In genomic region chr11:22193348-22194051, GRCh38 we compare ENCODE assay signal across 8 cellular contexts. TPM values are rescaled to one million over a fixed set of nuclear protein-coding genes. Genes with fewer than 3 reads are reported as not detected.
DNase-seq lines count a peak whose midpoint lies in the region; ATAC-seq and TF ChIP-seq lines count a peak whose summit lies in the region.

No MANE protein-coding gene starts in this region.

- no peak overlapping the region for H3K9ac ChIP-seq in parathyroid adenoma

- H3K4me1 Mint-ChIP-seq in MCF 10A (ENCODE audit: insufficient read depth, unreplicated experiment): no peaks in the 10 kb centered on the region

- BruUV-seq in MCF 10A (replicated peaks; lab: Mats Ljungman, UMichigan): no TSS peak

- no peak overlapping the region for H3K4me3 Mint-ChIP-seq in MCF 10A (ENCODE audit: unreplicated experiment)

- peaks cover 2% of the 10 kb centered on the region for H3K4me1 ChIP-seq in parathyroid adenoma

- intact Hi-C loops in MCF 10A (cut with micrococcal nuclease) (no loop called here), left ventricle myocardium superior (cut with micrococcal nuclease) (no loop called here)

- no peak for TF ChIP-seq CTCF in MCF 10A (IDR thresholded peaks at IDR 0.05; ENCODE audit: unreplicated experiment)
- TF ChIP-seq CTCF in WERI-Rb-1 (IDR thresholded peaks at IDR 0.05; ENCODE audit: low read depth, low read length): no peak
- TF ChIP-seq CTCF in parathyroid adenoma (IDR thresholded peaks at IDR 0.05): no peak

- ATAC-seq in HG03045 (IDR thresholded peaks at IDR 0.05; ENCODE audit: unreplicated experiment) (peak; percentile 45), left ventricle myocardium superior (peak; percentile 59)

- no peaks in the 10 kb centered on the region for H3K27me3 ChIP-seq in WERI-Rb-1 (ENCODE audit: insufficient read depth, low read depth, severe bottlenecking)
- no peaks in the 10 kb centered on the region for H3K27me3 ChIP-seq in parathyroid adenoma (ENCODE audit: control insufficient read depth, insufficient read depth, low read length)

- peaks cover 2% of the 10 kb centered on the region for H3K79me2 ChIP-seq in parathyroid adenoma

- peak overlapping the region; percentile 89 for H2AFZ ChIP-seq in parathyroid adenoma

- H3K27ac ChIP-seq in WERI-Rb-1 (peak overlapping the region; percentile 8), parathyroid adenoma (peak overlapping the region; percentile 64)

- H3K27me3 Mint-ChIP-seq in MCF 10A (ENCODE audit: insufficient read depth, unreplicated experiment): peaks cover 12% of the 10 kb centered on the region

- CTCF ChIA-PET in MCF 10A (lab: Yijun Ruan, JAX): interaction anchor here (0.7 kb wide), 1 partner anchor 464 kb away, joined by 3 read pairs; no protein-coding TSS in a partner anchor

- peak overlapping the region; percentile 78 for H3K4me2 ChIP-seq in parathyroid adenoma (ENCODE audit: low read length)

- H3K36me3 Mint-ChIP-seq in MCF 10A (ENCODE audit: insufficient read depth, unreplicated experiment): no peaks in the 10 kb centered on the region

- POLR2A ChIA-PET in MCF 10A (lab: Yijun Ruan, JAX): no interaction called here

- H3K9me3 ChIP-seq in WERI-Rb-1 (ENCODE audit: severe bottlenecking) (no peaks in the 10 kb centered on the region), parathyroid adenoma (ENCODE audit: control insufficient read depth, low read length) (no peaks in the 10 kb centered on the region)

- H3K27ac Mint-ChIP-seq in MCF 10A (ENCODE audit: low read depth, unreplicated experiment): no peak overlapping the region

- H3K4me3 ChIP-seq in WERI-Rb-1 (ENCODE audit: low read depth, low read length) (peak overlapping the region; percentile 95), parathyroid adenoma (ENCODE audit: low read depth, low read length) (peak overlapping the region; percentile 62)

- H3K36me3 ChIP-seq in WERI-Rb-1 (no peaks in the 10 kb centered on the region), parathyroid adenoma (ENCODE audit: control insufficient read depth, insufficient read depth, low read length) (no peaks in the 10 kb centered on the region)

- DNase-seq in T47D (ENCODE audit: low read depth in 1 of 2, low spot score in 1 of 2) (peak; percentile 24 to 36), MCF 10A (ENCODE audit: unreplicated experiment) (no peak), WERI-Rb-1 (peak; percentile 39), left ventricle myocardium superior (peak; percentile 48), Kasumi-1 (lab: John Stamatoyannopoulos, UW) (no peak), cortex of kidney (lab: John Stamatoyannopoulos, UW) (no peak)

- in situ Hi-C loops in T47D (cut with HindIII; ENCODE audit: low pct_unique_long_range_greater_than_20kb, low sequenced_read_pairs): no loop called here

- H3K9me3 Mint-ChIP-seq in MCF 10A (ENCODE audit: unreplicated experiment): peaks cover 20% of the 10 kb centered on the region

RNA-seq across cellular contexts. Expression of gene ANO5, which starts 0.6 kb away (rescaled TPM):
- total RNA-seq in MCF 10A (2022) (not detected in 2 replicates), left ventricle myocardium superior (78.5 TPM)

Comparison
In these comparisons a context has a peak if more than half of its experiments do, and no peak if none do; other contexts are left out.
1. DNase-seq: peak in T47D (2 of 2), WERI-Rb-1 (single experiment) and left ventricle myocardium superior (single experiment); none in MCF 10A (single experiment), Kasumi-1 (0 of 2) and cortex of kidney (single experiment).
2. RNA of gene ANO5, which starts 0.6 kb away (total RNA-seq): 78.5 TPM in left ventricle myocardium superior (single experiment); not detected in MCF 10A; every median in the first group is over 10 times any median in the second.